ENCODE assay signal across 23 cellular contexts in genomic region chr10:100966887-100967286, GRCh38.
"Had no signal": no experiment of that assay in that cellular context is flagged by ENCODE, and none has a peak within 500 bp of the region (broad histone marks: within the 10 kb centered on the region; RNA-seq: fewer than 3 reads in every experiment).

No MANE protein-coding gene starts in this region.

- H3K79me2 ChIP-seq: parathyroid adenoma had no signal

- FAIRE-seq: small intestine had no signal

- H3K4me3 ChIP-seq: neural progenitor cell, ovary, psoas muscle, sigmoid colon, stomach, thoracic aorta, thyroid gland, tibial nerve, upper lobe of right lung, uterus had no signal

- H3K36me3 ChIP-seq: ovary, thyroid gland, uterus had no signal

- DNase-seq: naive thymus-derived CD4-positive, alpha-beta T cell; natural killer cell; occipital lobe; ovary; psoas muscle; right cardiac atrium; sigmoid colon; small intestine; stimulated activated CD4-positive, alpha-beta T cell treated with anti-CD3 and anti-CD28 coated beads, Interleukin-15, amount 100 ng/mL, for 24 hours; stimulated activated CD4-positive, alpha-beta T cell treated with anti-CD3 and anti-CD28 coated beads, Interleukin-2, amount 100 ng/mL, for 24 hours; stimulated activated CD4-positive, alpha-beta T cell treated with anti-CD3 and anti-CD28 coated beads, Interleukin-2, amount 100 ng/mL, for 48 hours; stimulated activated CD4-positive, alpha-beta T cell treated with anti-CD3 and anti-CD28 coated beads, Interleukin-4, amount 100 ng/mL, for 24 hours; stimulated activated naive B cell treated with anti-CD40 and anti-IgM and Interleukin-4, amounts not matched to agents 10 μg/mL and 1 μg/mL and 100 μg/mL, for 72 hours; stimulated activated naive CD4-positive, alpha-beta T cell treated with Interleukin-2 at 50 U/mL for 16 hours; stomach; thyroid gland; upper lobe of right lung; uterus had no signal

- H3K9me3 ChIP-seq: ovary, psoas muscle, sigmoid colon, stomach, thoracic aorta, thyroid gland, tibial nerve, upper lobe of right lung, uterus had no signal

- H3K4me2 ChIP-seq: neural progenitor cell had no signal

- H2AFZ ChIP-seq: neural progenitor cell, parathyroid adenoma had no signal

- H3K27ac ChIP-seq: neural progenitor cell, ovary, parathyroid adenoma, psoas muscle, sigmoid colon, stomach, thoracic aorta, thyroid gland, tibial nerve, upper lobe of right lung, uterus had no signal

- ATAC-seq: naive thymus-derived CD4-positive, alpha-beta T cell; natural killer cell; psoas muscle; right cardiac atrium; stimulated activated effector memory CD8-positive, alpha-beta T cell treated with anti-CD3 and anti-CD28 coated beads, Interleukin-12 subunit alpha, Interleukin-12 subunit beta, amount 100 ng/mL, for 72 hours; stimulated activated naive B cell treated with anti-CD40 and anti-IgM and Interleukin-4, amounts not matched to agents 10 μg/mL and 1 μg/mL and 100 μg/mL, for 72 hours; upper lobe of right lung had no signal

- H3K9ac ChIP-seq: neural progenitor cell, parathyroid adenoma had no signal

- H3K27me3 ChIP-seq: ovary, thyroid gland, tibial nerve, upper lobe of right lung, uterus had no signal
